ENCODE assay signal across 8 cellular contexts in genomic region chr2:32278476-32278853, GRCh38. TPM values are rescaled to one million over a fixed set of nuclear protein-coding genes. Genes with fewer than 3 reads are reported as not detected.
DNase-seq lines count a peak whose midpoint lies in the region; ATAC-seq, FAIRE-seq and TF ChIP-seq lines count a peak whose summit lies in the region.

No MANE protein-coding gene starts in this region.

- ATAC-seq in DND-41 (ENCODE audit: insufficient read depth, low read depth) (no peak), GM21576 (IDR thresholded peaks at IDR 0.05; ENCODE audit: unreplicated experiment) (no peak)

- no peak overlapping the region for H3K23ac ChIP-seq in trophoblast cell (ENCODE audit: low read length)

- H4K12ac ChIP-seq in trophoblast cell (ENCODE audit: low read depth, low read length) = peak overlapping the region; percentile 89

- peak overlapping the region; percentile 93 for H4K8ac ChIP-seq in trophoblast cell (ENCODE audit: low read depth, low read length)

- no peak overlapping the region for H2BK5ac ChIP-seq in trophoblast cell (ENCODE audit: low read depth, low read length, poor library complexity)

- peaks cover 24% of the 10 kb centered on the region for H3K36me3 ChIP-seq in DND-41 (ENCODE audit: insufficient read depth, low read length)
- peaks cover 0 to 25% (median 13%) of the 10 kb centered on the region in 4 donors for H3K36me3 ChIP-seq in esophagus muscularis mucosa
- peaks cover 2 to 6% of the 10 kb centered on the region in 2 experiments for H3K36me3 ChIP-seq in trophoblast cell (ENCODE audit: control insufficient read depth in 1 of 2, insufficient read depth in 2 of 2, low read length in 2 of 2)

- POLR2A ChIA-PET in RWPE1 (lab: Yijun Ruan, JAX; ENCODE audit: low non-redundant PET) = no interaction called here

- H2AFZ ChIP-seq in DND-41 (ENCODE audit: low read depth, low read length) (peak overlapping the region; percentile 82), trophoblast cell (ENCODE audit: insufficient read depth, low read length, poor library complexity) (peak overlapping the region; percentile 87)

- H2BK12ac ChIP-seq in trophoblast cell (ENCODE audit: low read length) = no peak overlapping the region

- H3K9me3 ChIP-seq in DND-41 (ENCODE audit: insufficient read depth, low read length, severe bottlenecking) = no peaks in the 10 kb centered on the region
- H3K9me3 ChIP-seq in esophagus muscularis mucosa = no peaks in the 10 kb centered on the region
- no peaks in the 10 kb centered on the region for H3K9me3 ChIP-seq in trophoblast cell (ENCODE audit: insufficient read depth, low read depth, low read length)

- peak overlapping the region; percentile 58 for H4K91ac ChIP-seq in trophoblast cell (ENCODE audit: low read depth, low read length)

- H3K27me3 ChIP-seq in DND-41 (ENCODE audit: insufficient read depth, low read length, poor library complexity) (no peaks in the 10 kb centered on the region), esophagus muscularis mucosa (no peaks in the 10 kb centered on the region), trophoblast cell (ENCODE audit: insufficient read depth, low read length) (no peaks in the 10 kb centered on the region)

- 13% methylated on average over 6 of the region's 6 CpGs for WGBS in esophagus muscularis mucosa
- WGBS in trophoblast cell (ENCODE audit: extremely low coverage, insufficient coverage, insufficient read length) = no CpG with 5 or more reads among the region's 6 CpGs

- H2BK120ac ChIP-seq in trophoblast cell (ENCODE audit: insufficient read depth, low read length, poor library complexity) = no peak overlapping the region

- no peak overlapping the region for H2AK5ac ChIP-seq in trophoblast cell (ENCODE audit: low read length)

- FAIRE-seq in GM12892 (lab: Jason Lieb, UNC) = no peak

- no peaks in the 10 kb centered on the region; the same call in 1 of the 2 replicates for H4K20me1 ChIP-seq in DND-41 (ENCODE audit: insufficient read depth, low read length)

- H3K18ac ChIP-seq in trophoblast cell (ENCODE audit: low read length) = peak overlapping the region; percentile 88

- H3K4me3 ChIP-seq in DND-41 (ENCODE audit: low read depth in 1 of 2, low read length in 2 of 2) (peak overlapping the region; percentile 52 to 85), esophagus muscularis mucosa (peak overlapping the region; percentile 76 to 99 (median 81)), trophoblast cell (ENCODE audit: low read depth, low read length) (peak overlapping the region; percentile 91)

- peaks cover 6% of the 10 kb centered on the region for H3K79me1 ChIP-seq in trophoblast cell (ENCODE audit: low read length)

- DNase-seq in DND-41 (no peak), RWPE1 (ENCODE audit: low spot score) (peak; percentile 11), esophagus muscularis mucosa (ENCODE audit: extremely low spot score) (no peak), trophoblast cell (peak in 1 of 2 donors; percentile 29), medulla oblongata (ENCODE audit: extremely low spot score) (no peak), germinal center (ENCODE audit: low spot score) (no peak), GM12892 (ENCODE audit: insufficient read length) (no peak)

- peaks cover 55% of the 10 kb centered on the region for H3K79me2 ChIP-seq in DND-41 (ENCODE audit: insufficient read depth, low read length)
- H3K79me2 ChIP-seq in trophoblast cell (ENCODE audit: control insufficient read depth, insufficient read depth, low read length, poor library complexity) = peaks cover 6% of the 10 kb centered on the region

- H3K14ac ChIP-seq in trophoblast cell (ENCODE audit: low read length) = peak overlapping the region; percentile 85

- H3K27ac ChIP-seq in DND-41 (ENCODE audit: low read length) (peak overlapping the region; percentile 83), RWPE1 (peak overlapping the region; percentile 71), esophagus muscularis mucosa (replicated peaks in 1 of 4) (peak overlapping the region; percentile 77 to 90 (median 87)), trophoblast cell (ENCODE audit: low read depth, low read length) (no peak overlapping the region)

- no peak for TF ChIP-seq POLR2A in esophagus muscularis mucosa (IDR thresholded peaks at IDR 0.05; ENCODE audit: low read depth)
- no peak for TF ChIP-seq POLR2A in GM12892 (IDR thresholded peaks at IDR 0.05; ENCODE audit: low read depth, low read length)

- peaks cover 23% of the 10 kb centered on the region for H3K4me1 ChIP-seq in DND-41 (ENCODE audit: insufficient read depth, low read length)
- H3K4me1 ChIP-seq in esophagus muscularis mucosa = peaks cover 27 to 37% (median 34%) of the 10 kb centered on the region in 4 donors
- H3K4me1 ChIP-seq in trophoblast cell (ENCODE audit: control insufficient read depth in 1 of 2, insufficient read depth in 2 of 2, low read length in 2 of 2) = no peaks in the 10 kb centered on the region

- TF ChIP-seq EP300 in esophagus muscularis mucosa (IDR thresholded peaks at IDR 0.05) = no peak

- TF ChIP-seq CTCF in DND-41 (IDR thresholded peaks at IDR 0.05; ENCODE audit: borderline replicate concordance, extremely low read depth, low read length, poor library complexity, severe bottlenecking) (no peak), RWPE1 (conservative IDR thresholded peaks at IDR 0.05; ENCODE audit: low read depth) (no peak), esophagus muscularis mucosa (IDR thresholded peaks at IDR 0.05) (no peak)

- H3K9ac ChIP-seq in DND-41 (ENCODE audit: low read depth, low read length) (peak overlapping the region; percentile 83), trophoblast cell (ENCODE audit: low read length) (peak overlapping the region; percentile 76)

- H3K4ac ChIP-seq in trophoblast cell (ENCODE audit: low read depth, low read length) = peak overlapping the region; percentile 96

- CTCF ChIA-PET in RWPE1 (lab: Yijun Ruan, JAX) = interaction anchor here (0.9 kb wide), 1 partner anchor 48 kb away, joined by 5 read pairs; no protein-coding TSS in a partner anchor

- intact Hi-C loops in esophagus muscularis mucosa (cut with DNase I) = no loop called here

- peak overlapping the region; percentile 78 for H3K4me2 ChIP-seq in DND-41 (ENCODE audit: insufficient read depth, low read length)
- peak overlapping the region; percentile 54 for H3K4me2 ChIP-seq in trophoblast cell (ENCODE audit: low read length)

RNA-seq across cellular contexts. Expression of gene YIPF4, which starts 0.8 kb away (rescaled TPM):
- total RNA-seq in esophagus muscularis mucosa = 10 to 100 TPM; 11.9 to 26.3 (median 21.3) TPM
- 8.1 and 8.5 TPM in 2 replicates for polyA plus RNA-seq in trophoblast cell (2013)
- polyA plus RNA-seq in GM12892 (2012; ENCODE audit: missing spikeins) = 22.3 TPM

RNA-seq across cellular contexts. Expression of gene NLRC4, which starts 13.8 kb away (rescaled TPM):
- 1 to 10 TPM in 1 of 4 donors, under 1 TPM in 3; 0.42 to 3.1 (median 0.70) TPM for total RNA-seq in esophagus muscularis mucosa
- 0.07 and 0.11 TPM in 2 replicates for polyA plus RNA-seq in trophoblast cell (2013)
- 0.61 TPM for polyA plus RNA-seq in GM12892 (2012; ENCODE audit: missing spikeins)
